Comparison of ENCODE assay signal across 8 cellular contexts in the genomic region with DNA sequence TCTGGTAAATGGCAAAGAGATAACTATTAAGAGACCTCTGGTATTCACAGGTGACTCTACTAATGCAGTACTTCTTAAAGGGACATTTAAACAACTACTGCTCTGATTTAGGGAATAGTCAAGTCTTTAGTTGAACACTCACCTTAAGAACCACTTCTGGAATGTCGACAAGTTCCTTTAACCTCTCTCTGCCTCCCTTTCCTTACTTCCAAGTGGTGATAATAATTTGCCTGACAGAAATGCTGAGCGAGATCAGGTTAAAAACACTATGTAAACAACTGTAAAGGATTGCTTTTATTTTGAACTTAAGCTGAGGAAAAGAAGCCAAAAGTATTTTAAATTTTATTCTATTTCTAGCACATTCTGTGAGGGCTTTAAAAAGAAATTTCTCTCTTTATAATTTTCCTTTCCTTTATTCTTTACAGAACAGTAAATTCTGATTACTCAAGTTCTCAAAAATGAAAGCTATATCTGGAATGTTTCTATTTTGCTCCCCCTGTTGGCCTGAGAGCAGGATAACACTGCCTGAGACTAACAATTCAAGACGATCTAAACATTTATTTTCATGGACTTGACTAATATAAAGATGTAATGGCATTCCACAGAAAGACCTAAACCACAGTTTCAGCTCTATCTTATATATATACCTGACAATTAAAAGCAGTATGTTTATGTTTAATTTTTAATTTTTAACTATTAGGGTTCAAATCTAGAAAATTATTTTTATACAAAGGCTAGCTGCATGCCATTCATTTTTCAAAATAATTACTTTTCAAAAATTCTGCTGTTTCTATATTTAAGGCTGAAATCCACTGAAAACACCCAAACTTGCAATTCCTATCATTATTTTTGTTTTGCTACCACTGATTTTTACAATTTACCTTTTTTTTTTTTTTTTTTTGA. TPM values are rescaled to one million over a fixed set of nuclear protein-coding genes. Genes with fewer than 3 reads are reported as not detected.
DNase-seq lines count a peak whose midpoint lies in the region; ATAC-seq and TF ChIP-seq lines count a peak whose summit lies in the region.

No MANE protein-coding gene starts in this region.

- no peak overlapping the region for H3K27ac Mint-ChIP-seq in activated B cell treated with CpG ODN at 0.5 μM for 24 hours

- H3K9me3 Mint-ChIP-seq in activated B cell treated with CpG ODN at 0.5 μM for 24 hours, result no peaks in the 10 kb centered on the region

- H3K27me3 Mint-ChIP-seq in activated B cell treated with CpG ODN at 0.5 μM for 24 hours, result no peaks in the 10 kb centered on the region

- H3K4me1 Mint-ChIP-seq in activated B cell treated with CpG ODN at 0.5 μM for 24 hours, result peaks cover 13% of the 10 kb centered on the region

- peak; percentile 52 for DNase-seq in AG08395 (ENCODE audit: low spot score)
- DNase-seq in GM10266 (ENCODE audit: extremely low spot score), result peak; percentile 37
- peak; percentile 65 for DNase-seq in NCI-H2107 treated with DMSO at 0.1 percent for 48 hours (lab: John Stamatoyannopoulos, UW; ENCODE audit: unreplicated experiment)
- DNase-seq in activated B cell treated with CpG ODN at 0.5 μM for 24 hours, result no peak
- peak; percentile 58 for DNase-seq in glomerular visceral epithelial cell (ENCODE audit: extremely low spot score)
- DNase-seq in putamen (ENCODE audit: low spot score), result peak; percentile 38

- intact Hi-C loops in activated B cell treated with CpG ODN at 0.5 μM for 24 hours (cut with micrococcal nuclease), result loop anchor here (1.0 kb wide), 3 partner anchors 48 to 135 kb away; no protein-coding TSS in a partner anchor

- H3K4me3 Mint-ChIP-seq in activated B cell treated with CpG ODN at 0.5 μM for 24 hours, result no peak overlapping the region

- POLR2A ChIA-PET in activated B cell treated with CpG ODN at 0.5 μM for 24 hours (lab: Charles Lee), result interaction anchor here (0.6 to 2.5 kb wide), 6 partner anchors 29 to 72 kb away, joined by 3 to 29 read pairs (median 4); a partner anchor contains a TSS

- H3K36me3 Mint-ChIP-seq in activated B cell treated with CpG ODN at 0.5 μM for 24 hours (ENCODE audit: low read depth), result peaks cover 36% of the 10 kb centered on the region

- TF ChIP-seq CTCF in GM10266 (IDR thresholded peaks at IDR 0.05; ENCODE audit: control insufficient read depth, insufficient read depth, low read depth, missing control alignments), result peak; percentile 79
- TF ChIP-seq CTCF in activated B cell treated with CpG ODN at 0.5 μM for 24 hours (IDR thresholded peaks at IDR 0.05), result peak; percentile 59

- CTCF ChIA-PET in activated B cell treated with CpG ODN at 0.5 μM for 24 hours (lab: Charles Lee), result interaction anchor here (0.8 to 8.7 kb wide), 21 partner anchors 8 to 175 kb away, joined by 3 to 272 read pairs (median 3); a partner anchor contains a TSS

- ATAC-seq in activated B cell treated with CpG ODN at 0.5 μM for 24 hours (ENCODE audit: low read depth) (peak; percentile 70), GM21528 (IDR thresholded peaks at IDR 0.05; ENCODE audit: low FRiP score, unreplicated experiment) (no peak), HG02852 (IDR thresholded peaks at IDR 0.05; ENCODE audit: unreplicated experiment) (no peak)

RNA-seq across cellular contexts. Expression of a gene that starts 29.2 kb away (rescaled TPM):
- 39.8 and 48.0 TPM in 2 replicates for total RNA-seq in activated B cell treated with CpG ODN at 0.5 μM for 24 hours

RNA-seq across cellular contexts. Expression of a gene that starts 49.1 kb away (rescaled TPM):
- 58.6 and 63.2 TPM in 2 replicates for total RNA-seq in activated B cell treated with CpG ODN at 0.5 μM for 24 hours

RNA-seq across cellular contexts. Expression of a gene that starts 55.2 kb away (rescaled TPM):
- 106 and 126 TPM in 2 replicates for total RNA-seq in activated B cell treated with CpG ODN at 0.5 μM for 24 hours

RNA-seq across cellular contexts. Expression of a gene that starts 55.5 kb away (rescaled TPM):
- 45.5 and 64.0 TPM in 2 replicates for total RNA-seq in activated B cell treated with CpG ODN at 0.5 μM for 24 hours
